In the genomic region with DNA sequence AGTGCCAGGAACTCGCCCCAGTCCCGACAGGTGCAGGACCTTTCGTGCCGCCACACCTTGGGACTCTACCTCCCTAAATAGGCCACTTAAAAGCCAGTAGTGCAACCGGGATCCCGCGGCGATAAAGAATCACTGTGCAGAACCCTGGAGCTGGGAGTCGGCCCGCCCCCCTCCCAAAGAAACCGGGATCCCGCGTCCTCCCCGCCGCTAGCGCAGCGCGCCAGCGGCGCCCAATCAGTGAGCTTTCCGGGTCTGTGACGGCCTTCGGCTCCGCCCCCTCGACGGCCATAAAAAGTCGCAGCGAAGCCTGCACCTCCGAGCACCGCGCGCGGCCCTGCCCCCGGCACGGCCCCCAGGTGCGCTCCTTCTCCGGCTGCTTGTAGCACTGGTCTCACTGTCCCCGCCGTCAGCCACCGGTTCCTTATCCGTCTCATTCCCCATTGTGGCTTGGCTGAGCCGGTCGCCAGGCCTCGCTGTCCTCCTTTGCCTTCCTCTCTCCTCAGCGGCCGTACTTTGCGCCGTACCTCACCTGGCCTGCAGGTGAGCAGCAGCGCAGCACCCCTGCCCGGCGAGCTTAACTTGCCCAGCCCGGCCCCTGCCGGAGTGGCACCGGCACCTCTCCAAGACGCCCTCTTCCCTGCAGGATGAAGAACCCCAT, we compare ENCODE assay signal across 8 cellular contexts. TPM values are rescaled to one million over a fixed set of nuclear protein-coding genes. Genes with fewer than 3 reads are reported as not detected.
A peak's percentile ranks its signal among the peaks of the same experiment; 100 is the strongest.
DNase-seq lines count a peak whose midpoint lies in the region; ATAC-seq and TF ChIP-seq lines count a peak whose summit lies in the region.

A gene (plus strand): TSS at position 318 of the 658 bp plus-strand sequence. CDS start 327 bp downstream, at position 645.

- H3K27me3 Mint-ChIP-seq in activated CD8-positive, alpha-beta T cell treated with anti-CD3 and anti-CD28 coated beads for 36 hours = peaks cover 57% of the 10 kb centered on the region

- no peaks in the 10 kb centered on the region for H3K9me3 Mint-ChIP-seq in activated CD8-positive, alpha-beta T cell treated with anti-CD3 and anti-CD28 coated beads for 36 hours

- CTCF ChIA-PET in activated CD8-positive, alpha-beta T cell treated with anti-CD3 and anti-CD28 coated beads for 36 hours (lab: Charles Lee) = interaction anchor here (0.9 to 1.2 kb wide), 2 partner anchors 65 to 117 kb away, joined by 3 to 5 read pairs; no protein-coding TSS in a partner anchor

- no peaks in the 10 kb centered on the region for H3K36me3 ChIP-seq in mucosa of stomach (ENCODE audit: control insufficient read depth, insufficient read depth, low read length)

- no peaks in the 10 kb centered on the region for H3K9me3 ChIP-seq in mucosa of stomach (ENCODE audit: control insufficient read depth, low read length)

- TF ChIP-seq CTCF in activated CD8-positive, alpha-beta T cell treated with anti-CD3 and anti-CD28 coated beads for 36 hours (IDR thresholded peaks at IDR 0.05) = no peak

- H3K27ac Mint-ChIP-seq in activated CD8-positive, alpha-beta T cell treated with anti-CD3 and anti-CD28 coated beads for 36 hours = no peak within 1 kb of the TSS

- DNase-seq in HK-2 (ENCODE audit: unreplicated experiment) (peak; percentile 53), epithelial cell of prostate (ENCODE audit: low read depth, low spot score) (peak; percentile 33), substantia nigra (lab: John Stamatoyannopoulos, UW) (peak in 39 of 49 donors; percentile 1 to 71 (median 30)), NOMO-1 (lab: John Stamatoyannopoulos, UW; ENCODE audit: unreplicated experiment in 2 of 2) (no peak)
- peak; percentile 40 for DNase-seq in activated CD8-positive, alpha-beta T cell treated with anti-CD3 and anti-CD28 coated beads for 36 hours

- H3K9ac ChIP-seq in mucosa of stomach (ENCODE audit: low read length) = peak within 1 kb of the TSS; percentile 26

- intact Hi-C loops in activated CD8-positive, alpha-beta T cell treated with anti-CD3 and anti-CD28 coated beads for 36 hours (cut with micrococcal nuclease) = no loop called here

- POLR2A ChIA-PET in activated CD8-positive, alpha-beta T cell treated with anti-CD3 and anti-CD28 coated beads for 36 hours (lab: Charles Lee) = no interaction called here

- peak within 1 kb of the TSS; percentile 16 for H3K4me3 ChIP-seq in mucosa of stomach (ENCODE audit: low read length)

- peak; percentile 72 for ATAC-seq in GM18868 (IDR thresholded peaks at IDR 0.05; ENCODE audit: unreplicated experiment)
- ATAC-seq in activated CD8-positive, alpha-beta T cell treated with anti-CD3 and anti-CD28 coated beads for 36 hours = peak; percentile 89
- no peak for ATAC-seq in HG03095 (IDR thresholded peaks at IDR 0.05; ENCODE audit: unreplicated experiment)

- H3K4me1 Mint-ChIP-seq in activated CD8-positive, alpha-beta T cell treated with anti-CD3 and anti-CD28 coated beads for 36 hours (ENCODE audit: low read depth) = peaks cover 11% of the 10 kb centered on the region

- H3K27ac ChIP-seq in epithelial cell of prostate (no peak within 1 kb of the TSS), substantia nigra (ENCODE audit: low read depth, low read length, poor library complexity, severe bottlenecking) (no peak within 1 kb of the TSS)

- peak within 1 kb of the TSS; percentile 62 for H3K4me3 Mint-ChIP-seq in activated CD8-positive, alpha-beta T cell treated with anti-CD3 and anti-CD28 coated beads for 36 hours

- H3K27me3 ChIP-seq in mucosa of stomach (ENCODE audit: control insufficient read depth, insufficient read depth, low read length) = peaks cover 47% of the 10 kb centered on the region

- no peaks in the 10 kb centered on the region for H3K36me3 Mint-ChIP-seq in activated CD8-positive, alpha-beta T cell treated with anti-CD3 and anti-CD28 coated beads for 36 hours (ENCODE audit: low read depth)

- peaks cover 5% of the 10 kb centered on the region for H3K4me1 ChIP-seq in mucosa of stomach (ENCODE audit: control insufficient read depth, insufficient read depth, low read length)

RNA-seq across cellular contexts. Expression of the gene that starts here (rescaled TPM):
- total RNA-seq in activated CD8-positive, alpha-beta T cell treated with anti-CD3 and anti-CD28 coated beads for 36 hours = not detected

Comparison
In these comparisons a context has a peak if more than half of its experiments do, and no peak if none do; other contexts are left out.
1. Peak in DNase-seq and ATAC-seq in activated CD8-positive, alpha-beta T cell treated with anti-CD3 and anti-CD28 coated beads for 36 hours; RNA of the gene not detected or under 1 TPM.
2. DNase-seq: peak in HK-2 (single experiment), epithelial cell of prostate (single experiment) and substantia nigra (39 of 49); none in NOMO-1 (0 of 2).